ENCODE assay signal across 20 cellular contexts in the genomic region with DNA sequence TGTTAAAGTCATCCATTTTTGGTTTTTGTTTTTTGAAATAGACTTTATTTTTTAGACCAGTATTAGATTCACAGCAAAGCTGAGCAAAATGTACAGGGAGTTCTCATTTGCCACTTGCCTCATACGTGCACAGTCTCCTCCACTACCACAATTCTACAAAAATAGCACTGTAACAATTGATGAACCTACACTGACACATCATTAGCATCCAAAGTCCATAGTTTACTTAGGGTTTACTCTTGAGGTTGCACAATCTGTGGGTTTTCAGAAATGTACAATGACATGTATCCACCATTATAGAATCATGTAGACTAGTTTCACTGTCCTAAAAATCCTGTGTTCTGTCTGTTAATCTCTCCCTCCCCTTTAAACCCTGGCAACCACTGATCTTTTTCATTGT.
"Had no signal": no experiment of that assay in that cellular context is flagged by ENCODE, and none has a peak within 500 bp of the region (broad histone marks: within the 10 kb centered on the region; RNA-seq: fewer than 3 reads in every experiment).

No MANE protein-coding gene starts in this region.

- H3K27ac ChIP-seq: dorsolateral prefrontal cortex, esophagus squamous epithelium, foreskin keratinocyte, right atrium auricular region, spleen, upper lobe of left lung had no signal

- H3K27me3 Mint-ChIP-seq: activated CD4-positive, alpha-beta T cell treated with anti-CD3 and anti-CD28 coated beads, Interleukin-2, amount 10 ng/mL, durations not matched to agents 7 days and 5 days; activated naive CD8-positive, alpha-beta T cell treated with anti-CD3 and anti-CD28 coated beads for 36 hours; naive thymus-derived CD8-positive, alpha-beta T cell; stimulated activated naive B cell treated with anti-CD40 and anti-IgM and Interleukin-4, amounts not matched to agents 10 μg/mL and 1 μg/mL and 100 μg/mL, for 72 hours had no signal

- H3K4me3 Mint-ChIP-seq: activated CD4-positive, alpha-beta T cell treated with anti-CD3 and anti-CD28 coated beads, Interleukin-2, amount 10 ng/mL, durations not matched to agents 7 days and 5 days; activated naive CD8-positive, alpha-beta T cell treated with anti-CD3 and anti-CD28 coated beads for 36 hours; naive thymus-derived CD8-positive, alpha-beta T cell; stimulated activated naive B cell treated with anti-CD40 and anti-IgM and Interleukin-4, amounts not matched to agents 10 μg/mL and 1 μg/mL and 100 μg/mL, for 72 hours; T-helper 1 cell treated with Interleukin-12 subunit alpha and Interleukin-12 subunit beta and Interleukin-4 antibody, amounts not matched to agents 30 μg/mL and 1 μg/mL, for 36 hours had no signal

- H3K4me3 ChIP-seq: dorsolateral prefrontal cortex, esophagus squamous epithelium, mucosa of descending colon, right atrium auricular region, spleen, upper lobe of left lung had no signal

- H3K27ac Mint-ChIP-seq: activated CD4-positive, alpha-beta T cell treated with anti-CD3 and anti-CD28 coated beads, Interleukin-2, amount 10 ng/mL, durations not matched to agents 7 days and 5 days; activated naive CD8-positive, alpha-beta T cell treated with anti-CD3 and anti-CD28 coated beads for 36 hours; stimulated activated naive B cell treated with anti-CD40 and anti-IgM and Interleukin-4, amounts not matched to agents 10 μg/mL and 1 μg/mL and 100 μg/mL, for 72 hours; T-helper 1 cell treated with Interleukin-12 subunit alpha and Interleukin-12 subunit beta and Interleukin-4 antibody, amounts not matched to agents 30 μg/mL and 1 μg/mL, for 36 hours had no signal

- DNase-seq: activated CD4-positive, alpha-beta T cell treated with anti-CD3 and anti-CD28 coated beads, Interleukin-2, amount 10 ng/mL, durations not matched to agents 7 days and 5 days; activated CD4-positive, CD25-positive, alpha-beta regulatory T cell; activated effector memory CD4-positive, alpha-beta T cell treated with anti-CD3 and anti-CD28 coated beads, Interleukin-2, amount 50 U/mL, for 16 hours; activated naive CD8-positive, alpha-beta T cell treated with anti-CD3 and anti-CD28 coated beads for 36 hours; activated T-cell treated with anti-CD3 and anti-CD28 coated beads, Interleukin-2, amount 50 U/mL, for 1 hour; anterior cingulate cortex; dorsolateral prefrontal cortex; esophagus squamous epithelium; left cardiac atrium; mucosa of descending colon; naive thymus-derived CD8-positive, alpha-beta T cell; nucleus accumbens; spleen; stimulated activated CD4-positive, alpha-beta T cell treated with anti-CD3 and anti-CD28 coated beads, Interleukin-2, amount 100 ng/mL, for 24 hours; stimulated activated naive B cell treated with anti-CD40 and anti-IgM and Interleukin-4, amounts not matched to agents 10 μg/mL and 1 μg/mL and 100 μg/mL, for 72 hours; upper lobe of left lung had no signal

- ATAC-seq: foreskin keratinocyte; left cardiac atrium; mucosa of descending colon; naive thymus-derived CD8-positive, alpha-beta T cell; stimulated activated naive B cell treated with anti-CD40 and anti-IgM and Interleukin-4, amounts not matched to agents 10 μg/mL and 1 μg/mL and 100 μg/mL, for 72 hours had no signal

- FAIRE-seq: endometrium had no signal

- H3K36me3 ChIP-seq: esophagus squamous epithelium, right atrium auricular region had no signal

- H3K4me1 ChIP-seq: foreskin keratinocyte, upper lobe of left lung had no signal

- H3K27me3 ChIP-seq: right atrium auricular region, spleen, upper lobe of left lung had no signal

- H3K9me3 ChIP-seq: esophagus squamous epithelium, mucosa of descending colon, upper lobe of left lung had no signal
